In the genomic region with DNA sequence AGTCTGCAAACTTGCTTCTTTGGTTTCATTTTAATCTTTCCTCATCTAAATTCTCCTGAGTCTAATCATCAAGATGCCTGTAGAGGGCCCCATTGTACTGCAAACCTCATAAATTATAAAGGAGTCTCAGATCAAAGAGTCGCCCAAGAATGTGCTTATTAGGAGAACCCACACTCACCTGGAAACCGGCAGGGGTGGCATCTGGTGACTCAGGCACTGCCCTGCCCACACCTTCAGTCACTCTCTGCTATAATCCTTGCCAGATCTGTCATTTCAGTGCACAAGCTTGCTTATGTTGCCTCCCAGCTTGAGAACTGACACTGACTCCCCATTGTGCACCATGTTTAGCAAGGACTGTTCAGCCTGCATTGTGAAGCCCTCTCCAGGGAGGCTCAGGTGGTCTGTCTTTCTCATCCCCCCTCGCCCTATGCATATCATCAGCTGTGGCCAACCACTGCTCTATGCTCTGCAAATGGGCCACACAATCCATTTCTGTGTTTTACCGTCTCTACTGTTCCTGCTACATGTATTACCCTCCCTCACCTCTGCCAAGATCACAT, we compare ENCODE assay signal across 8 cellular contexts. TPM values are rescaled to one million over a fixed set of nuclear protein-coding genes. Genes with fewer than 3 reads are reported as not detected.
DNase-seq lines count a peak whose midpoint lies in the region; ATAC-seq and TF ChIP-seq lines count a peak whose summit lies in the region.

No MANE protein-coding gene starts in this region.

- H3K4me1 ChIP-seq in colonic mucosa, result peaks cover 3% of the 10 kb centered on the region
- no peaks in the 10 kb centered on the region for H3K4me1 ChIP-seq in thyroid gland

- H3K4me1 Mint-ChIP-seq in activated CD4-positive, alpha-beta memory T cell treated with anti-CD3 and anti-CD28 coated beads for 36 hours (ENCODE audit: low read depth), result no peaks in the 10 kb centered on the region
- H3K4me1 Mint-ChIP-seq in activated CD4-positive, alpha-beta memory T cell treated with anti-CD3 and anti-CD28 coated beads, Interleukin-2, amount 10 ng/mL, durations not matched to agents 7 days and 5 days, result no peaks in the 10 kb centered on the region
- H3K4me1 Mint-ChIP-seq in memory B cell, result no peaks in the 10 kb centered on the region

- CTCF ChIA-PET in activated CD4-positive, alpha-beta memory T cell treated with anti-CD3 and anti-CD28 coated beads for 36 hours (lab: Charles Lee), result interaction anchor here (1.0 to 2.7 kb wide), 12 partner anchors 52 to 554 kb away, joined by 3 to 14 read pairs (median 5); no protein-coding TSS in a partner anchor
- CTCF ChIA-PET in activated CD4-positive, alpha-beta memory T cell treated with anti-CD3 and anti-CD28 coated beads, Interleukin-2, amount 10 ng/mL, durations not matched to agents 7 days and 5 days (lab: Charles Lee), result interaction anchor here (1.0 to 1.8 kb wide), 4 partner anchors 17 to 355 kb away, joined by 4 to 11 read pairs (median 8); no protein-coding TSS in a partner anchor

- no peak overlapping the region for H3K4me3 Mint-ChIP-seq in activated CD4-positive, alpha-beta memory T cell treated with anti-CD3 and anti-CD28 coated beads for 36 hours
- H3K4me3 Mint-ChIP-seq in activated CD4-positive, alpha-beta memory T cell treated with anti-CD3 and anti-CD28 coated beads, Interleukin-2, amount 10 ng/mL, durations not matched to agents 7 days and 5 days, result no peak overlapping the region
- no peak overlapping the region for H3K4me3 Mint-ChIP-seq in memory B cell

- 41 to 42% methylated on average over 4 of the region's 4 CpGs for WGBS in thyroid gland, 2 donors

- peaks cover 14% of the 10 kb centered on the region for H3K27me3 Mint-ChIP-seq in activated CD4-positive, alpha-beta memory T cell treated with anti-CD3 and anti-CD28 coated beads for 36 hours
- H3K27me3 Mint-ChIP-seq in activated CD4-positive, alpha-beta memory T cell treated with anti-CD3 and anti-CD28 coated beads, Interleukin-2, amount 10 ng/mL, durations not matched to agents 7 days and 5 days, result peaks cover 18% of the 10 kb centered on the region
- peaks cover 8% of the 10 kb centered on the region for H3K27me3 Mint-ChIP-seq in memory B cell

- H3K27ac Mint-ChIP-seq in activated CD4-positive, alpha-beta memory T cell treated with anti-CD3 and anti-CD28 coated beads for 36 hours, result no peak overlapping the region
- no peak overlapping the region for H3K27ac Mint-ChIP-seq in activated CD4-positive, alpha-beta memory T cell treated with anti-CD3 and anti-CD28 coated beads, Interleukin-2, amount 10 ng/mL, durations not matched to agents 7 days and 5 days
- no peak overlapping the region for H3K27ac Mint-ChIP-seq in memory B cell

- TF ChIP-seq POLR2A in thyroid gland (IDR thresholded peaks at IDR 0.05), result no peak

- H3K4me3 ChIP-seq in colonic mucosa, result no peak overlapping the region
- no peak overlapping the region for H3K4me3 ChIP-seq in thyroid gland (replicated peaks in 1 of 3)

- POLR2A ChIA-PET in activated CD4-positive, alpha-beta memory T cell treated with anti-CD3 and anti-CD28 coated beads for 36 hours (lab: Charles Lee), result no interaction called here
- POLR2A ChIA-PET in activated CD4-positive, alpha-beta memory T cell treated with anti-CD3 and anti-CD28 coated beads, Interleukin-2, amount 10 ng/mL, durations not matched to agents 7 days and 5 days (lab: Charles Lee), result no interaction called here

- intact Hi-C loops in activated CD4-positive, alpha-beta memory T cell treated with anti-CD3 and anti-CD28 coated beads for 36 hours (cut with micrococcal nuclease), result loop anchor here (1.0 to 2.0 kb wide), 4 partner anchors 212 to 355 kb away; no protein-coding TSS in a partner anchor
- intact Hi-C loops in colonic mucosa (cut with DNase I), result loop anchor here (5.0 kb wide), 1 partner anchor 352 kb away; no protein-coding TSS in a partner anchor
- intact Hi-C loops in thyroid gland (cut with DNase I), result no loop called here

- no peaks in the 10 kb centered on the region for H3K27me3 ChIP-seq in colonic mucosa
- no peaks in the 10 kb centered on the region for H3K27me3 ChIP-seq in thyroid gland

- H3K36me3 ChIP-seq in colonic mucosa, result no peaks in the 10 kb centered on the region
- no peaks in the 10 kb centered on the region for H3K36me3 ChIP-seq in thyroid gland

- peak; percentile 62 for ATAC-seq in memory B cell (ENCODE audit: low read depth)

- H3K27ac ChIP-seq in colonic mucosa (no peak overlapping the region), thyroid gland (no peak overlapping the region)

- peak; percentile 48 for DNase-seq in activated CD4-positive, alpha-beta memory T cell treated with anti-CD3 and anti-CD28 coated beads for 36 hours
- DNase-seq in activated CD4-positive, alpha-beta memory T cell treated with anti-CD3 and anti-CD28 coated beads, Interleukin-2, amount 10 ng/mL, durations not matched to agents 7 days and 5 days, result no peak
- DNase-seq in H4 (ENCODE audit: low spot score), result peak; percentile 71
- DNase-seq in SK-N-DZ (ENCODE audit: low spot score), result peak; percentile 30
- DNase-seq in colonic mucosa, result peak; percentile 50
- DNase-seq in memory B cell (ENCODE audit: low spot score in 2 of 2), result no peak
- DNase-seq in thyroid gland, result peak; percentile 53 to 59

- H3K9me3 ChIP-seq in colonic mucosa, result no peaks in the 10 kb centered on the region
- no peaks in the 10 kb centered on the region for H3K9me3 ChIP-seq in thyroid gland

- no peak overlapping the region for H3K9ac ChIP-seq in colonic mucosa (ENCODE audit: low read depth in 2 of 2, low read length in 2 of 2)

- H3K9me3 Mint-ChIP-seq in activated CD4-positive, alpha-beta memory T cell treated with anti-CD3 and anti-CD28 coated beads for 36 hours, result no peaks in the 10 kb centered on the region
- H3K9me3 Mint-ChIP-seq in activated CD4-positive, alpha-beta memory T cell treated with anti-CD3 and anti-CD28 coated beads, Interleukin-2, amount 10 ng/mL, durations not matched to agents 7 days and 5 days, result no peaks in the 10 kb centered on the region
- H3K9me3 Mint-ChIP-seq in memory B cell, result no peaks in the 10 kb centered on the region

- peak; percentile 60 for TF ChIP-seq CTCF in LNCAP (IDR thresholded peaks at IDR 0.05)
- peak; percentile 50 for TF ChIP-seq CTCF in colonic mucosa (IDR thresholded peaks at IDR 0.05)
- peak in 4 of 6 experiments; percentile 19 to 58 (median 52) for TF ChIP-seq CTCF in thyroid gland (IDR thresholded peaks at IDR 0.05)

- no peaks in the 10 kb centered on the region for H3K36me3 Mint-ChIP-seq in activated CD4-positive, alpha-beta memory T cell treated with anti-CD3 and anti-CD28 coated beads for 36 hours
- no peaks in the 10 kb centered on the region for H3K36me3 Mint-ChIP-seq in activated CD4-positive, alpha-beta memory T cell treated with anti-CD3 and anti-CD28 coated beads, Interleukin-2, amount 10 ng/mL, durations not matched to agents 7 days and 5 days (ENCODE audit: low read depth)
- H3K36me3 Mint-ChIP-seq in memory B cell, result no peaks in the 10 kb centered on the region

RNA-seq across cellular contexts. Expression of a gene that starts 12.4 kb away (rescaled TPM):
- total RNA-seq in activated CD4-positive, alpha-beta memory T cell treated with anti-CD3 and anti-CD28 coated beads for 36 hours, result not detected
- under 1 TPM; 0.43 to 0.98 TPM for total RNA-seq in activated CD4-positive, alpha-beta memory T cell treated with anti-CD3 and anti-CD28 coated beads, Interleukin-2, amount 10 ng/mL, durations not matched to agents 7 days and 5 days
- 1.4 and 1.7 TPM in 2 replicates for total RNA-seq in H4 (2014; rRNA removed; shearing (Covaris generic))
- not detected in 2 replicates for polyA plus RNA-seq in SK-N-DZ (2014; cell fraction: cytosol; rRNA removed)
- polyA plus RNA-seq in SK-N-DZ (2014; cell fraction: nucleus; rRNA removed), result not detected in 2 replicates
- total RNA-seq in colonic mucosa (not detected), thyroid gland (not detected)

RNA-seq across cellular contexts. Expression of a gene that starts 44.3 kb away (rescaled TPM):
- not detected for total RNA-seq in activated CD4-positive, alpha-beta memory T cell treated with anti-CD3 and anti-CD28 coated beads for 36 hours
- not detected for total RNA-seq in activated CD4-positive, alpha-beta memory T cell treated with anti-CD3 and anti-CD28 coated beads, Interleukin-2, amount 10 ng/mL, durations not matched to agents 7 days and 5 days
- total RNA-seq in H4 (2014; rRNA removed; shearing (Covaris generic)), result not detected in 2 replicates
- not detected in 2 replicates for polyA plus RNA-seq in SK-N-DZ (2014; cell fraction: cytosol; rRNA removed)
- polyA plus RNA-seq in SK-N-DZ (2014; cell fraction: nucleus; rRNA removed), result not detected in 2 replicates
- 1 to 10 TPM; 2.4 to 3.5 TPM for total RNA-seq in colonic mucosa
- total RNA-seq in thyroid gland, result under 1 TPM in 3 of 4 donors, not detected in 1; under 0.01 to 0.13 (median under 0.01) TPM

Comparison
In these comparisons a context has a peak if more than half of its experiments do, and no peak if none do; other contexts are left out.
1. DNase-seq: peak in activated CD4-positive, alpha-beta memory T cell treated with anti-CD3 and anti-CD28 coated beads for 36 hours (single experiment), H4 (single experiment), SK-N-DZ (single experiment), colonic mucosa (single experiment) and thyroid gland (2 of 2); none in activated CD4-positive, alpha-beta memory T cell treated with anti-CD3 and anti-CD28 coated beads, Interleukin-2, amount 10 ng/mL, durations not matched to agents 7 days and 5 days (single experiment) and memory B cell (0 of 2).
2. Peak in every context shown above with its lines, with median percentiles within 50 percentile points of each other: CTCF ChIP-seq.